Comparison of ENCODE assay signal across 22 cellular contexts in genomic region chr14:61841145-61841544, GRCh38. TPM values are rescaled to one million over a fixed set of nuclear protein-coding genes. Genes with fewer than 3 reads are reported as not detected.
DNase-seq lines count a peak whose midpoint lies in the region; ATAC-seq and TF ChIP-seq lines count a peak whose summit lies in the region.
"Had no signal": no experiment of that assay in that cellular context is flagged by ENCODE, and none has a peak within 500 bp of the region (broad histone marks: within the 10 kb centered on the region; RNA-seq: fewer than 3 reads in every experiment).

No MANE protein-coding gene starts in this region.

- no peaks in the 10 kb centered on the region for H3F3A ChIP-seq in PC-3 (ENCODE audit: low read length, unreplicated experiment)

- no peak overlapping the region for H3K27ac ChIP-seq in PC-3 (ENCODE audit: low read length)
- H3K27ac ChIP-seq: esophagus muscularis mucosa, pancreas had no signal

- H3K27me3 Mint-ChIP-seq in activated T-helper 2 cell treated with anti-CD3 and anti-CD28 coated beads, Interferon-gamma antibody, Interleukin-2, Interleukin-4, amounts not matched to agents 10 μg/mL and 5 μg/mL and 100 μg/mL, durations not matched to agents 14 hours and 24 hours and 36 hours (ENCODE audit: low read depth) = peaks cover 35% of the 10 kb centered on the region

- H3K4me1 ChIP-seq in PC-3 (ENCODE audit: insufficient read depth, low read length) = peaks cover 29% of the 10 kb centered on the region
- H3K4me1 ChIP-seq: esophagus muscularis mucosa, pancreas had no signal

- no peaks in the 10 kb centered on the region for H3K36me3 Mint-ChIP-seq in activated T-helper 2 cell treated with anti-CD3 and anti-CD28 coated beads, Interferon-gamma antibody, Interleukin-2, Interleukin-4, amounts not matched to agents 10 μg/mL and 5 μg/mL and 100 μg/mL, durations not matched to agents 14 hours and 24 hours and 36 hours (ENCODE audit: low read depth)
- H3K36me3 Mint-ChIP-seq: activated CD4-positive, alpha-beta memory T cell treated with anti-CD3 and anti-CD28 coated beads for 36 hours; activated naive CD8-positive, alpha-beta T cell; naive thymus-derived CD8-positive, alpha-beta T cell had no signal

- H2AFZ ChIP-seq in PC-3 (ENCODE audit: low read length) = no peak overlapping the region

- POLR2A ChIA-PET in PC-3 (lab: Charles Lee; ENCODE audit: unreplicated experiment) = interaction anchor here (0.7 kb wide), 1 partner anchor 292 kb away, joined by 4 read pairs; no protein-coding TSS in a partner anchor

- H3K9ac ChIP-seq in PC-3 (ENCODE audit: low read length) = no peak overlapping the region

- TF ChIP-seq CTCF in PC-3 (conservative IDR thresholded peaks at IDR 0.05; ENCODE audit: low read depth, low read length) = no peak
- TF ChIP-seq CTCF in fibroblast of pulmonary artery (IDR thresholded peaks at IDR 0.05; ENCODE audit: low read length, missing control alignments) = no peak

- H3K9me2 ChIP-seq in PC-3 (replicated peaks; ENCODE audit: low read length) = no peaks in the 10 kb centered on the region

- H3K4me1 Mint-ChIP-seq in activated T-helper 2 cell treated with anti-CD3 and anti-CD28 coated beads, Interferon-gamma antibody, Interleukin-2, Interleukin-4, amounts not matched to agents 10 μg/mL and 5 μg/mL and 100 μg/mL, durations not matched to agents 14 hours and 24 hours and 36 hours (ENCODE audit: low read depth) = peaks cover 8% of the 10 kb centered on the region

- no TSS peak for BruUV-seq in PC-3 (replicated peaks; lab: Mats Ljungman, UMichigan)

- intact Hi-C loops in PC-3 (cut with micrococcal nuclease) = no loop called here
- intact Hi-C loops in activated T-helper 2 cell treated with anti-CD3 and anti-CD28 coated beads, Interferon-gamma antibody, Interleukin-2, Interleukin-4, amounts not matched to agents 10 μg/mL and 5 μg/mL and 100 μg/mL, durations not matched to agents 14 hours and 24 hours and 36 hours (cut with micrococcal nuclease) = no loop called here

- no peaks in the 10 kb centered on the region for H3K36me3 ChIP-seq in PC-3 (ENCODE audit: low read depth, low read length)
- H3K36me3 ChIP-seq: esophagus muscularis mucosa, pancreas had no signal

- H3K4me3 ChIP-seq in PC-3 (ENCODE audit: low read length) (no peak overlapping the region), fibroblast of pulmonary artery (replicated peaks; ENCODE audit: low read depth, low read length) (no peak overlapping the region)
- H3K4me3 ChIP-seq: esophagus muscularis mucosa, pancreas had no signal

- CTCF ChIA-PET in PC-3 (lab: Charles Lee) = interaction anchor here (0.9 kb wide), 1 partner anchor 285 kb away, joined by 3 read pairs; no protein-coding TSS in a partner anchor

- H4K20me1 ChIP-seq in PC-3 (ENCODE audit: low read length) = no peaks in the 10 kb centered on the region

- no peak overlapping the region for H3K4me2 ChIP-seq in PC-3 (ENCODE audit: low read length)

- H3K27me3 ChIP-seq in PC-3 (ENCODE audit: low read length) = no peaks in the 10 kb centered on the region
- H3K27me3 ChIP-seq: esophagus muscularis mucosa, pancreas had no signal

- no peaks in the 10 kb centered on the region for H3K9me3 Mint-ChIP-seq in activated T-helper 2 cell treated with anti-CD3 and anti-CD28 coated beads, Interferon-gamma antibody, Interleukin-2, Interleukin-4, amounts not matched to agents 10 μg/mL and 5 μg/mL and 100 μg/mL, durations not matched to agents 14 hours and 24 hours and 36 hours
- H3K9me3 Mint-ChIP-seq: activated CD4-positive, alpha-beta memory T cell treated with anti-CD3 and anti-CD28 coated beads for 36 hours had no signal

- no peaks in the 10 kb centered on the region for H3K79me2 ChIP-seq in PC-3 (ENCODE audit: low read length)

- no peak overlapping the region for H3K4me3 Mint-ChIP-seq in activated T-helper 2 cell treated with anti-CD3 and anti-CD28 coated beads, Interferon-gamma antibody, Interleukin-2, Interleukin-4, amounts not matched to agents 10 μg/mL and 5 μg/mL and 100 μg/mL, durations not matched to agents 14 hours and 24 hours and 36 hours (ENCODE audit: low read depth)
- H3K4me3 Mint-ChIP-seq: activated CD4-positive, alpha-beta memory T cell treated with anti-CD3 and anti-CD28 coated beads for 36 hours; activated naive CD8-positive, alpha-beta T cell; brain; naive thymus-derived CD8-positive, alpha-beta T cell; T-helper 1 cell treated with Interleukin-12 subunit alpha and Interleukin-12 subunit beta and Interleukin-4 antibody, amounts not matched to agents 30 μg/mL and 1 μg/mL, for 36 hours had no signal

- H3K27ac Mint-ChIP-seq in activated T-helper 2 cell treated with anti-CD3 and anti-CD28 coated beads, Interferon-gamma antibody, Interleukin-2, Interleukin-4, amounts not matched to agents 10 μg/mL and 5 μg/mL and 100 μg/mL, durations not matched to agents 14 hours and 24 hours and 36 hours = no peak overlapping the region
- H3K27ac Mint-ChIP-seq: activated CD4-positive, alpha-beta memory T cell treated with anti-CD3 and anti-CD28 coated beads for 36 hours; activated naive CD8-positive, alpha-beta T cell; naive thymus-derived CD8-positive, alpha-beta T cell; T-helper 1 cell treated with Interleukin-12 subunit alpha and Interleukin-12 subunit beta and Interleukin-4 antibody, amounts not matched to agents 30 μg/mL and 1 μg/mL, for 36 hours had no signal

- ATAC-seq in PC-3 = no peak
- ATAC-seq: naive thymus-derived CD8-positive, alpha-beta T cell; pancreas had no signal

- H3K9me3 ChIP-seq in PC-3 (ENCODE audit: low read length) = peaks cover 4% of the 10 kb centered on the region; the same call in 1 of the 2 replicates
- H3K9me3 ChIP-seq: pancreas had no signal

- DNase-seq in COR-L47 (lab: John Stamatoyannopoulos, UW) (peak; percentile 7), LHCN-M2 (ENCODE audit: low read depth) (peak; percentile 12), PC-3 (peak; percentile 50), fibroblast of pulmonary artery (ENCODE audit: low read depth) (peak; percentile 55), 8988T (no peak), NCI-H446 treated with DMSO at 0.1 percent for 48 hours (lab: John Stamatoyannopoulos, UW) (no peak)
- DNase-seq in activated T-helper 2 cell treated with anti-CD3 and anti-CD28 coated beads, Interferon-gamma antibody, Interleukin-2, Interleukin-4, amounts not matched to agents 10 μg/mL and 5 μg/mL and 100 μg/mL, durations not matched to agents 14 hours and 24 hours and 36 hours (ENCODE audit: low spot score) = no peak
- DNase-seq: activated CD4-positive, alpha-beta memory T cell treated with anti-CD3 and anti-CD28 coated beads for 36 hours; activated T-cell treated with anti-CD3 and anti-CD28 coated beads, Interleukin-2, amount 50 U/mL, for 1 hour; AML-193; HCEC 1CT; islet precursor cell; KBM-7; naive thymus-derived CD8-positive, alpha-beta T cell; NCI-H1048; NCI-H510A treated with DMSO at 0.1 percent for 48 hours; pancreas; SHP77 treated with DMSO at 0.1 percent for 48 hours had no signal

RNA-seq across cellular contexts. Expression of gene SYT16, which starts 28.6 kb away (rescaled TPM):
- total RNA-seq in LHCN-M2 (2014; rRNA removed) (under 0.01 TPM in 1 of 2 replicates, not detected in the other), PC-3 (2014; rRNA removed) (15.6 and 17.6 TPM in 2 replicates)
- polyA plus RNA-seq in LHCN-M2 (2012) = 0.01 TPM
- not detected in 2 replicates for total RNA-seq in activated T-helper 2 cell treated with anti-CD3 and anti-CD28 coated beads, Interferon-gamma antibody, Interleukin-2, Interleukin-4, amounts not matched to agents 10 μg/mL and 5 μg/mL and 100 μg/mL, durations not matched to agents 14 hours and 24 hours and 36 hours
- total RNA-seq: activated CD4-positive, alpha-beta memory T cell treated with anti-CD3 and anti-CD28 coated beads for 36 hours; naive thymus-derived CD8-positive, alpha-beta T cell had no signal
- polyA plus RNA-seq: naive thymus-derived CD8-positive, alpha-beta T cell had no signal

Comparison
In these comparisons a context has a peak if more than half of its experiments do, and no peak if none do; other contexts are left out.
1. DNase-seq: peak in COR-L47 (single experiment), LHCN-M2 (single experiment), PC-3 (single experiment) and fibroblast of pulmonary artery (single experiment); none in 8988T (single experiment), NCI-H446 treated with DMSO at 0.1 percent for 48 hours (single experiment) and activated T-helper 2 cell treated with anti-CD3 and anti-CD28 coated beads, Interferon-gamma antibody, Interleukin-2, Interleukin-4, amounts not matched to agents 10 μg/mL and 5 μg/mL and 100 μg/mL, durations not matched to agents 14 hours and 24 hours and 36 hours (single experiment).
2. RNA of gene SYT16, which starts 28.6 kb away (total RNA-seq): 15.6 to 17.6 TPM in PC-3; under 0.01 TPM in LHCN-M2 and not detected in activated T-helper 2 cell treated with anti-CD3 and anti-CD28 coated beads, Interferon-gamma antibody, Interleukin-2, Interleukin-4, amounts not matched to agents 10 μg/mL and 5 μg/mL and 100 μg/mL, durations not matched to agents 14 hours and 24 hours and 36 hours; every median in the first group is over 10 times any median in the second.